19 cellular contexts compared by ENCODE assay signal in the genomic region with DNA sequence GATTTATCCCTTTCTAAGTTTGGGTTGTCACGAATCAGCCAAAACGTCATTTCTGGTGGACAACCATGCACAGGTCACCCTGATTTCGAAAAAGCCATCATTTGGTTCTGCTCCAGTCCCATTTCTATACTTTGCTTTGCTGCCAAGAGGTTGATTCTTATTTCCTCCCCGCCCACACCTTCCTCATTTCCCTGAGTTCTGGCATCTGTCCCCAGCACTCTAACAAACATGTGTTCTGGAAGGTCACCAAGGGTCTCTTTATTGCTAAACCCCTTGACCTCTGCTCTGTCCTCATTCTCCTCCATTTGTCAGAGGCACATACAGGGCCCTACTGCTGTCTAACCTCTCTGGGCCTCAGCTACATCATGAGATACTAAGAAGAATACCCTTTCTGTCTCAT.
"Had no signal": no experiment of that assay in that cellular context is flagged by ENCODE, and none has a peak within 500 bp of the region (broad histone marks: within the 10 kb centered on the region; RNA-seq: fewer than 3 reads in every experiment).

No MANE protein-coding gene starts in this region.

- H3K36me3 ChIP-seq: brain microvascular endothelial cell, esophagus muscularis mucosa, neutrophil, sigmoid colon had no signal

- FAIRE-seq: endometrium, frontal cortex had no signal

- H3K4me3 ChIP-seq: dorsolateral prefrontal cortex, esophagus muscularis mucosa, sigmoid colon, testis had no signal

- DNase-seq: activated effector memory CD4-positive, alpha-beta T cell treated with anti-CD3 and anti-CD28 coated beads, Interleukin-2, amount 50 U/mL, for 16 hours; activated T-cell treated with anti-CD3 and anti-CD28 coated beads, Interleukin-2, amount 50 U/mL, for 1 hour; amygdala; brain microvascular endothelial cell; dorsolateral prefrontal cortex; islet precursor cell; midbrain; sigmoid colon; SK-N-SH; stimulated activated CD4-positive, alpha-beta T cell treated with anti-CD3 and anti-CD28 coated beads, Interleukin-4, amount 100 ng/mL, for 1 hour; stimulated activated CD8-positive, alpha-beta memory T cell treated with anti-CD3 and anti-CD28 coated beads, Interleukin-4, amount 100 ng/mL, for 48 hours; T-helper 2 cell; testis had no signal

- H3K27ac ChIP-seq: brain microvascular endothelial cell, dorsolateral prefrontal cortex, esophagus muscularis mucosa, neutrophil, sigmoid colon, testis had no signal

- H3K4me1 ChIP-seq: esophagus muscularis mucosa, sigmoid colon, testis had no signal

- H3K9me3 Mint-ChIP-seq: activated naive CD4-positive, alpha-beta T cell treated with anti-CD3 and anti-CD28 coated beads, Interleukin-2, amount 50 U/mL, for 72 hours; stimulated activated naive CD8-positive, alpha-beta T cell treated with anti-CD3 and anti-CD28 coated beads, Interleukin-15, Interleukin-2, amounts not matched to agents 100 ng/mL and 50 ng/mL, for 24 hours had no signal

- H3K36me3 Mint-ChIP-seq: activated naive CD4-positive, alpha-beta T cell treated with anti-CD3 and anti-CD28 coated beads, Interleukin-2, amount 50 U/mL, for 72 hours had no signal

- H3K4me3 Mint-ChIP-seq: stimulated activated naive CD8-positive, alpha-beta T cell treated with anti-CD3 and anti-CD28 coated beads, Interleukin-15, Interleukin-2, amounts not matched to agents 100 ng/mL and 50 ng/mL, for 24 hours had no signal

- H3K9me3 ChIP-seq: esophagus muscularis mucosa, neutrophil, sigmoid colon, SK-N-SH, testis had no signal

- H3K27me3 ChIP-seq: brain microvascular endothelial cell, dorsolateral prefrontal cortex, esophagus muscularis mucosa, neutrophil, sigmoid colon, testis had no signal

- ATAC-seq: activated naive CD4-positive, alpha-beta T cell treated with anti-CD3 and anti-CD28 coated beads, Interleukin-2, amount 50 U/mL, for 72 hours had no signal

- H3K4me2 ChIP-seq: SK-N-SH had no signal

- H3K9ac ChIP-seq: SK-N-SH had no signal

- H3K27ac Mint-ChIP-seq: activated naive CD4-positive, alpha-beta T cell treated with anti-CD3 and anti-CD28 coated beads, Interleukin-2, amount 50 U/mL, for 72 hours; stimulated activated naive CD8-positive, alpha-beta T cell treated with anti-CD3 and anti-CD28 coated beads, Interleukin-15, Interleukin-2, amounts not matched to agents 100 ng/mL and 50 ng/mL, for 24 hours had no signal

- H3K27me3 Mint-ChIP-seq: stimulated activated naive CD8-positive, alpha-beta T cell treated with anti-CD3 and anti-CD28 coated beads, Interleukin-15, Interleukin-2, amounts not matched to agents 100 ng/mL and 50 ng/mL, for 24 hours had no signal
